Comparison of ENCODE assay signal across 9 cellular contexts in genomic region chr13:98216135-98216565, GRCh38. TPM values are rescaled to one million over a fixed set of nuclear protein-coding genes. Genes with fewer than 3 reads are reported as not detected.
DNase-seq lines count a peak whose midpoint lies in the region; ATAC-seq and TF ChIP-seq lines count a peak whose summit lies in the region.
"Had no signal": no experiment of that assay in that cellular context is flagged by ENCODE, and none has a peak within 500 bp of the region (broad histone marks: within the 10 kb centered on the region; RNA-seq: fewer than 3 reads in every experiment).

No MANE protein-coding gene starts in this region.

- no peaks in the 10 kb centered on the region for H3K27me3 ChIP-seq in PC-3 (ENCODE audit: low read length)
- H3K27me3 ChIP-seq in fibroblast of lung (ENCODE audit: control insufficient read depth, insufficient read depth, low read length) = no peaks in the 10 kb centered on the region

- peak; percentile 73 for DNase-seq in GM04503 (ENCODE audit: low read depth)
- DNase-seq in PC-3 = peak; percentile 69
- peak; percentile 70 to 91 for DNase-seq in fibroblast of lung (ENCODE audit: low read depth in 2 of 2)
- peak; percentile 62 for DNase-seq in retinal pigment epithelial cell (ENCODE audit: low read depth)
- no peak for DNase-seq in globus pallidus (ENCODE audit: low spot score)
- DNase-seq in D341Med (ENCODE audit: low spot score) = no peak
- no peak for DNase-seq in midbrain (lab: John Stamatoyannopoulos, UW)

- peaks cover 48% of the 10 kb centered on the region for H3K4me1 ChIP-seq in PC-3 (ENCODE audit: insufficient read depth, low read length)
- peaks cover 42% of the 10 kb centered on the region for H3K4me1 ChIP-seq in fibroblast of lung (ENCODE audit: control insufficient read depth, extremely low read depth, insufficient read depth, low read length)

- peak overlapping the region; percentile 97 for H3K27ac ChIP-seq in PC-3 (ENCODE audit: low read length)
- H3K27ac ChIP-seq in fibroblast of lung (ENCODE audit: insufficient read depth, low read length) = peak overlapping the region; percentile 90

- POLR2A ChIA-PET in PC-3 (lab: Charles Lee; ENCODE audit: unreplicated experiment) = no interaction called here

- peaks cover 12% of the 10 kb centered on the region for H3F3A ChIP-seq in PC-3 (ENCODE audit: low read length, unreplicated experiment)

- H2AFZ ChIP-seq in PC-3 (ENCODE audit: low read length) (no peak overlapping the region; the same call in 1 of the 2 replicates), fibroblast of lung (ENCODE audit: low read length) (no peak overlapping the region)

- no peaks in the 10 kb centered on the region for H3K9me2 ChIP-seq in PC-3 (replicated peaks; ENCODE audit: low read length)

- TF ChIP-seq CTCF in PC-3 (conservative IDR thresholded peaks at IDR 0.05; ENCODE audit: low read depth, low read length) = no peak
- no peak for TF ChIP-seq CTCF in fibroblast of lung (conservative IDR thresholded peaks at IDR 0.05 in 1 of 2, IDR thresholded peaks at IDR 0.05 in 1 of 2; ENCODE audit: low read depth in 1 of 2, low read length in 2 of 2)
- no peak for TF ChIP-seq CTCF in retinal pigment epithelial cell (conservative IDR thresholded peaks at IDR 0.05; ENCODE audit: low read depth, low read length)

- no peak overlapping the region for H3K4me3 ChIP-seq in PC-3 (ENCODE audit: low read length)
- no peak overlapping the region for H3K4me3 ChIP-seq in fibroblast of lung (replicated peaks in 1 of 4; ENCODE audit: control extremely low read depth in 1 of 4, insufficient read depth in 1 of 4, low read depth in 3 of 4, low read length in 4 of 4)
- H3K4me3 ChIP-seq in retinal pigment epithelial cell (ENCODE audit: low read length) = no peak overlapping the region

- H3K4me2 ChIP-seq in PC-3 (ENCODE audit: low read length) (peak overlapping the region; percentile 5; the same call in 1 of the 2 replicates), fibroblast of lung (ENCODE audit: extremely low read depth, insufficient read depth, low read length) (no peak overlapping the region)

- intact Hi-C loops in PC-3 (cut with micrococcal nuclease) = no loop called here

- no peaks in the 10 kb centered on the region for H3K9me3 ChIP-seq in PC-3 (ENCODE audit: low read length)
- H3K9me3 ChIP-seq in fibroblast of lung (ENCODE audit: control insufficient read depth, insufficient read depth, low read depth, low read length) = no peaks in the 10 kb centered on the region

- H4K20me1 ChIP-seq in PC-3 (ENCODE audit: low read length) = no peaks in the 10 kb centered on the region
- H4K20me1 ChIP-seq in fibroblast of lung (ENCODE audit: control insufficient read depth, extremely low read depth, insufficient read depth, low read length) = no peaks in the 10 kb centered on the region

- H3K79me2 ChIP-seq in PC-3 (ENCODE audit: low read length) (peaks cover 7% of the 10 kb centered on the region), fibroblast of lung (ENCODE audit: control insufficient read depth, insufficient read depth, low read length) (peaks cover 42% of the 10 kb centered on the region)

- no TSS peak for BruUV-seq in PC-3 (replicated peaks; lab: Mats Ljungman, UMichigan)

- ATAC-seq in PC-3 = peak; percentile 23; the same call in 1 of the 2 replicates
- no peak for ATAC-seq in HG03439 (IDR thresholded peaks at IDR 0.05; ENCODE audit: unreplicated experiment)

- H3K9ac ChIP-seq in PC-3 (ENCODE audit: low read length) = peak overlapping the region; percentile 14; the same call in 1 of the 2 replicates
- no peak overlapping the region for H3K9ac ChIP-seq in fibroblast of lung (ENCODE audit: insufficient read depth, low read length)

- CTCF ChIA-PET in PC-3 (lab: Charles Lee) = no interaction called here

- H3K36me3 ChIP-seq in PC-3 (ENCODE audit: low read depth, low read length) (no peaks in the 10 kb centered on the region), fibroblast of lung (ENCODE audit: control insufficient read depth, insufficient read depth, low read length) (no peaks in the 10 kb centered on the region)

RNA-seq across cellular contexts. Expression of gene RNF113B, which starts 39.1 kb away (rescaled TPM):
- total RNA-seq in PC-3 (2014; rRNA removed) (not detected in 2 replicates), fibroblast of lung (not detected in 2 replicates)
- polyA plus RNA-seq in fibroblast of lung = not detected in 2 replicates
- not detected in 2 replicates for polyA plus RNA-seq in fibroblast of lung (2012)
- not detected in 2 replicates for polyA minus RNA-seq in fibroblast of lung (ENCODE audit: low replicate concordance)
- total RNA-seq: glomerular endothelial cell had no signal

Comparison
In these comparisons a context has a peak if more than half of its experiments do, and no peak if none do; other contexts are left out.
1. DNase-seq: peak in GM04503 (single experiment), PC-3 (single experiment), fibroblast of lung (2 of 2) and retinal pigment epithelial cell (single experiment); none in globus pallidus (single experiment), D341Med (single experiment) and midbrain (single experiment).